9 cellular contexts compared by ENCODE assay signal in genomic region chr4:129641179-129641578, GRCh38.
DNase-seq lines count a peak whose midpoint lies in the region; ATAC-seq and TF ChIP-seq lines count a peak whose summit lies in the region.
"Had no signal": no experiment of that assay in that cellular context is flagged by ENCODE, and none has a peak within 500 bp of the region (broad histone marks: within the 10 kb centered on the region; RNA-seq: fewer than 3 reads in every experiment).

No MANE protein-coding gene starts in this region.

- H3K9me3 Mint-ChIP-seq in activated T-cell treated with anti-CD3 and anti-CD28 coated beads, Interleukin-2, amount 50 U/mL, for 24 hours: peaks cover 4% of the 10 kb centered on the region
- peaks cover 2% of the 10 kb centered on the region for H3K9me3 Mint-ChIP-seq in glutamatergic neuron (ENCODE audit: unreplicated experiment)

- no peaks in the 10 kb centered on the region for H3K27me3 Mint-ChIP-seq in activated T-cell treated with anti-CD3 and anti-CD28 coated beads, Interleukin-2, amount 50 U/mL, for 24 hours
- H3K27me3 Mint-ChIP-seq in glutamatergic neuron (ENCODE audit: unreplicated experiment): no peaks in the 10 kb centered on the region

- no peak overlapping the region for H3K27ac ChIP-seq in C4-2B

- TF ChIP-seq CTCF in C4-2B (conservative IDR thresholded peaks at IDR 0.05): peak; percentile 77
- TF ChIP-seq CTCF in glutamatergic neuron (IDR thresholded peaks at IDR 0.05; ENCODE audit: partially characterized antibody, unreplicated experiment): peak; percentile 92

- ATAC-seq in GM18517 (IDR thresholded peaks at IDR 0.05; ENCODE audit: unreplicated experiment) (peak; percentile 85), HG03103 (IDR thresholded peaks at IDR 0.05; ENCODE audit: low read depth, unreplicated experiment) (peak; percentile 75), GM21717 (IDR thresholded peaks at IDR 0.05; ENCODE audit: unreplicated experiment) (no peak)
- ATAC-seq: T-helper 17 cell had no signal

- peak; percentile 42 for DNase-seq in NOMO-1 treated with DMSO at 0.1 percent for 48 hours (lab: John Stamatoyannopoulos, UW; ENCODE audit: unreplicated experiment)
- peak; percentile 37 for DNase-seq in activated T-cell treated with anti-CD3 and anti-CD28 coated beads, Interleukin-2, amount 50 U/mL, for 24 hours
- DNase-seq in glutamatergic neuron: peak; percentile 69
- peak; percentile 56 for DNase-seq in renal cortical epithelial cell (ENCODE audit: low read depth)

- H3K36me3 Mint-ChIP-seq in activated T-cell treated with anti-CD3 and anti-CD28 coated beads, Interleukin-2, amount 50 U/mL, for 24 hours (ENCODE audit: low read depth): no peaks in the 10 kb centered on the region
- H3K36me3 Mint-ChIP-seq in glutamatergic neuron (ENCODE audit: unreplicated experiment): peaks cover 3% of the 10 kb centered on the region

- no peak overlapping the region for H3K27ac Mint-ChIP-seq in activated T-cell treated with anti-CD3 and anti-CD28 coated beads, Interleukin-2, amount 50 U/mL, for 24 hours
- no peak overlapping the region for H3K27ac Mint-ChIP-seq in glutamatergic neuron (ENCODE audit: unreplicated experiment)
- H3K27ac Mint-ChIP-seq: T-helper 17 cell had no signal

- H3K4me1 Mint-ChIP-seq in activated T-cell treated with anti-CD3 and anti-CD28 coated beads, Interleukin-2, amount 50 U/mL, for 24 hours (ENCODE audit: low read depth): no peaks in the 10 kb centered on the region
- H3K4me1 Mint-ChIP-seq in glutamatergic neuron (ENCODE audit: low read depth, unreplicated experiment): no peaks in the 10 kb centered on the region
- H3K4me1 Mint-ChIP-seq: T-helper 17 cell had no signal

- no peak overlapping the region for H3K4me3 Mint-ChIP-seq in activated T-cell treated with anti-CD3 and anti-CD28 coated beads, Interleukin-2, amount 50 U/mL, for 24 hours
- H3K4me3 Mint-ChIP-seq in glutamatergic neuron (ENCODE audit: unreplicated experiment): no peak overlapping the region
- H3K4me3 Mint-ChIP-seq: T-helper 17 cell had no signal
